26 cellular contexts compared by ENCODE assay signal in genomic region chr2:226743911-226744310, GRCh38.
"Had no signal": no experiment of that assay in that cellular context is flagged by ENCODE, and none has a peak within 500 bp of the region (broad histone marks: within the 10 kb centered on the region; RNA-seq: fewer than 3 reads in every experiment).

No MANE protein-coding gene starts in this region.

- H3K36me3 ChIP-seq: right atrium auricular region, transverse colon had no signal

- H3K4me3 ChIP-seq: lung, right atrium auricular region, transverse colon had no signal

- H3K4me3 Mint-ChIP-seq: activated B cell treated with CpG ODN at 0.5 μM for 24 hours; activated CD4-positive, alpha-beta T cell treated with anti-CD3 and anti-CD28 coated beads for 36 hours; activated naive CD8-positive, alpha-beta T cell; activated T-cell treated with anti-CD3 and anti-CD28 coated beads, Interleukin-2, amount 50 U/mL, for 24 hours; activated T-helper 17 cell treated with anti-CD3 and anti-CD28 coated beads, Interleukin-2, amount 50 U/mL, for 72 hours; central memory CD8-positive, alpha-beta T cell; naive thymus-derived CD4-positive, alpha-beta T cell; neural crest cell; stimulated activated naive CD8-positive, alpha-beta T cell treated with anti-CD3 and anti-CD28 coated beads, Interleukin-15, Interleukin-2, amounts not matched to agents 100 ng/mL and 50 ng/mL, for 24 hours; T-helper 17 cell had no signal

- ATAC-seq: activated CD4-positive, alpha-beta T cell treated with anti-CD3 and anti-CD28 coated beads for 36 hours; activated T-helper 17 cell treated with anti-CD3 and anti-CD28 coated beads, Interleukin-2, amount 50 U/mL, for 72 hours; esophagus mucosa; left lobe of liver; naive thymus-derived CD4-positive, alpha-beta T cell; T-helper 17 cell had no signal

- H3K27me3 ChIP-seq: right atrium auricular region, transverse colon had no signal

- H3K27me3 Mint-ChIP-seq: activated B cell treated with CpG ODN at 0.5 μM for 24 hours; activated CD4-positive, alpha-beta T cell treated with anti-CD3 and anti-CD28 coated beads for 36 hours; activated naive CD8-positive, alpha-beta T cell; activated T-cell treated with anti-CD3 and anti-CD28 coated beads, Interleukin-2, amount 50 U/mL, for 24 hours; activated T-helper 17 cell treated with anti-CD3 and anti-CD28 coated beads, Interleukin-2, amount 50 U/mL, for 72 hours; stimulated activated naive CD8-positive, alpha-beta T cell treated with anti-CD3 and anti-CD28 coated beads, Interleukin-15, Interleukin-2, amounts not matched to agents 100 ng/mL and 50 ng/mL, for 24 hours had no signal

- H3K9me3 ChIP-seq: right atrium auricular region, transverse colon had no signal

- H3K9me3 Mint-ChIP-seq: activated B cell treated with CpG ODN at 0.5 μM for 24 hours; activated T-cell treated with anti-CD3 and anti-CD28 coated beads, Interleukin-2, amount 50 U/mL, for 24 hours; activated T-helper 17 cell treated with anti-CD3 and anti-CD28 coated beads, Interleukin-2, amount 50 U/mL, for 72 hours; central memory CD8-positive, alpha-beta T cell; naive thymus-derived CD4-positive, alpha-beta T cell; stimulated activated naive CD8-positive, alpha-beta T cell treated with anti-CD3 and anti-CD28 coated beads, Interleukin-15, Interleukin-2, amounts not matched to agents 100 ng/mL and 50 ng/mL, for 24 hours had no signal

- H3K27ac Mint-ChIP-seq: activated B cell treated with CpG ODN at 0.5 μM for 24 hours; activated CD4-positive, alpha-beta T cell treated with anti-CD3 and anti-CD28 coated beads for 36 hours; activated naive CD8-positive, alpha-beta T cell; activated T-cell treated with anti-CD3 and anti-CD28 coated beads, Interleukin-2, amount 50 U/mL, for 24 hours; activated T-helper 17 cell treated with anti-CD3 and anti-CD28 coated beads, Interleukin-2, amount 50 U/mL, for 72 hours; naive thymus-derived CD4-positive, alpha-beta T cell; stimulated activated naive CD8-positive, alpha-beta T cell treated with anti-CD3 and anti-CD28 coated beads, Interleukin-15, Interleukin-2, amounts not matched to agents 100 ng/mL and 50 ng/mL, for 24 hours; T-helper 17 cell had no signal

- H3K4me1 Mint-ChIP-seq: activated CD4-positive, alpha-beta T cell treated with anti-CD3 and anti-CD28 coated beads for 36 hours; activated T-helper 17 cell treated with anti-CD3 and anti-CD28 coated beads, Interleukin-2, amount 50 U/mL, for 72 hours; central memory CD8-positive, alpha-beta T cell; T-helper 17 cell had no signal

- DNase-seq: activated B cell treated with CpG ODN at 0.5 μM for 24 hours; activated CD4-positive, alpha-beta T cell treated with anti-CD3 and anti-CD28 coated beads for 36 hours; activated CD4-positive, alpha-beta T cell treated with anti-CD3 and anti-CD28 coated beads, Interleukin-2, amount 50 U/mL, for 4 hours; activated CD8-positive, alpha-beta memory T cell treated with anti-CD3 and anti-CD28 coated beads for 24 hours; activated CD8-positive, alpha-beta memory T cell treated with anti-CD3 and anti-CD28 coated beads, Interleukin-2, amount 50 U/mL, for 4 hours; activated naive CD4-positive, alpha-beta T cell; activated T-cell treated with anti-CD3 and anti-CD28 coated beads, Interleukin-2, amount 50 U/mL, for 24 hours; amniotic stem cell; effector memory CD4-positive, alpha-beta T cell; naive thymus-derived CD4-positive, alpha-beta T cell; occipital lobe; posterior cingulate gyrus; stimulated activated CD4-positive, alpha-beta T cell treated with anti-CD3 and anti-CD28 coated beads, Interleukin-12 subunit alpha, Interleukin-12 subunit beta, amount 100 ng/mL, for 4 hours; stimulated activated CD4-positive, alpha-beta T cell treated with anti-CD3 and anti-CD28 coated beads, Interleukin-4, amount 100 ng/mL, for 4 hours; SW 1271; T-helper 17 cell; transverse colon had no signal
